In the genomic region with DNA sequence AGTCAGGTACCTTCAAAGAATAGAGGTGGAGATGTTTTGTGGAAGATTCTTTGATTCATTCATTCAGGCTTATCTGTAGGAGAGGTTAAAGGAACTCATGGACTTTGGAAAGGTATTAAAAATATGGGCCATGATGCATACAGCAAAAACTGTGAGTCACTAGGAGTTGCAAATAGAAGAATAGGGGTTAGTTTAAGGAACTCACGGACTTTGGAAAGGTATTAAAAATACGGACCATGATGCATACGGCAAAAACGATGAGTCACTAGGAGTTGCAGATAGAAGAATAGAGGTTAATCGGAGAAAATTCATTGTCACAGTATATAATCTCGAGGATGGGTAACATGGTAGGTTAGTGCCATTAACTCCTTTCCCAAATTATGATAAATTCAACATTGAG, we compare ENCODE assay signal across 23 cellular contexts. TPM values are rescaled to one million over a fixed set of nuclear protein-coding genes. Genes with fewer than 3 reads are reported as not detected.
"Had no signal": no experiment of that assay in that cellular context is flagged by ENCODE, and none has a peak within 500 bp of the region (broad histone marks: within the 10 kb centered on the region; RNA-seq: fewer than 3 reads in every experiment).

No MANE protein-coding gene starts in this region.

- FAIRE-seq: endometrium, pancreas had no signal

- H3K27ac ChIP-seq: coronary artery, gastroesophageal sphincter, heart left ventricle, neutrophil, pancreas, spleen, thoracic aorta had no signal

- H3K4me3 Mint-ChIP-seq: activated CD4-positive, alpha-beta T cell treated with anti-CD3 and anti-CD28 coated beads, Interleukin-2, amount 10 ng/mL, durations not matched to agents 7 days and 5 days; activated naive CD4-positive, alpha-beta T cell treated with anti-CD3 and anti-CD28 coated beads for 36 hours; activated T-cell treated with anti-CD3 and anti-CD28 coated beads, Interleukin-2, amount 50 U/mL, for 4 hours; brain; central memory CD8-positive, alpha-beta T cell; immature natural killer cell; natural killer cell; stimulated activated naive B cell treated with anti-CD40 and anti-IgM and Interleukin-4, amounts not matched to agents 10 μg/mL and 1 μg/mL and 100 μg/mL, for 72 hours had no signal

- H3K36me3 ChIP-seq: gastroesophageal sphincter, heart left ventricle, neutrophil, pancreas, spleen, thoracic aorta had no signal

- H3K4me1 Mint-ChIP-seq: brain, immature natural killer cell had no signal

- H3K9me3 ChIP-seq: gastroesophageal sphincter, heart left ventricle, neutrophil, pancreas, spleen, thoracic aorta had no signal

- H3K4me1 ChIP-seq: gastroesophageal sphincter, heart left ventricle, pancreas, spleen had no signal

- H3K36me3 Mint-ChIP-seq: brain; immature natural killer cell; natural killer cell; stimulated activated naive B cell treated with anti-CD40 and anti-IgM and Interleukin-4, amounts not matched to agents 10 μg/mL and 1 μg/mL and 100 μg/mL, for 72 hours had no signal

- H3K27me3 Mint-ChIP-seq: activated CD4-positive, alpha-beta T cell treated with anti-CD3 and anti-CD28 coated beads, Interleukin-2, amount 10 ng/mL, durations not matched to agents 7 days and 5 days; brain had no signal

- H3K27me3 ChIP-seq: heart left ventricle had no signal

- ATAC-seq: activated CD4-positive, CD25-positive, alpha-beta regulatory T cell treated with anti-CD3 and anti-CD28 coated beads, Interleukin-2, amount 50 U/mL, for 24 hours; activated T-cell treated with anti-CD3 and anti-CD28 coated beads, Interleukin-2, amount 50 U/mL, for 4 hours; gastroesophageal sphincter; natural killer cell; pancreas; sciatic nerve; stimulated activated naive B cell treated with anti-CD40 and anti-IgM and Interleukin-4, amounts not matched to agents 10 μg/mL and 1 μg/mL and 100 μg/mL, for 72 hours had no signal

- H3K4me3 ChIP-seq: coronary artery, gastroesophageal sphincter, heart left ventricle, pancreas, spleen, thoracic aorta had no signal

- H3K9me3 Mint-ChIP-seq: activated naive CD4-positive, alpha-beta T cell treated with anti-CD3 and anti-CD28 coated beads for 36 hours; activated T-cell treated with anti-CD3 and anti-CD28 coated beads, Interleukin-2, amount 50 U/mL, for 4 hours; brain; central memory CD8-positive, alpha-beta T cell; immature natural killer cell; natural killer cell; stimulated activated naive B cell treated with anti-CD40 and anti-IgM and Interleukin-4, amounts not matched to agents 10 μg/mL and 1 μg/mL and 100 μg/mL, for 72 hours had no signal

- DNase-seq: activated CD4-positive, alpha-beta T cell treated with anti-CD3 and anti-CD28 coated beads, Interleukin-2, amount 10 ng/mL, durations not matched to agents 7 days and 5 days; activated CD8-positive, alpha-beta memory T cell treated with anti-CD3 and anti-CD28 coated beads, Interleukin-2, amount 50 U/mL, for 4 hours; activated naive CD4-positive, alpha-beta T cell treated with anti-CD3 and anti-CD28 coated beads for 36 hours; activated T-cell treated with anti-CD3 and anti-CD28 coated beads, Interleukin-2, amount 50 U/mL, for 4 hours; immature natural killer cell; kidney glomerular epithelial cell; mesendoderm; natural killer cell; pancreas; spleen; stimulated activated naive B cell treated with anti-CD40 and anti-IgM and Interleukin-4, amounts not matched to agents 10 μg/mL and 1 μg/mL and 100 μg/mL, for 72 hours had no signal

- H3K27ac Mint-ChIP-seq: activated CD4-positive, alpha-beta T cell treated with anti-CD3 and anti-CD28 coated beads, Interleukin-2, amount 10 ng/mL, durations not matched to agents 7 days and 5 days; activated naive CD4-positive, alpha-beta T cell treated with anti-CD3 and anti-CD28 coated beads for 36 hours; brain; immature natural killer cell; natural killer cell; stimulated activated naive B cell treated with anti-CD40 and anti-IgM and Interleukin-4, amounts not matched to agents 10 μg/mL and 1 μg/mL and 100 μg/mL, for 72 hours had no signal

RNA-seq across cellular contexts. Expression of gene SLC9A2, which starts 41.2 kb away (rescaled TPM):
- total RNA-seq: activated CD4-positive, alpha-beta T cell treated with anti-CD3 and anti-CD28 coated beads, Interleukin-2, amount 10 ng/mL, durations not matched to agents 7 days and 5 days; natural killer cell; pulmonary artery endothelial cell; sciatic nerve; T-helper 1 cell treated with Interleukin-12 subunit alpha and Interleukin-12 subunit beta and Interleukin-4 antibody, amounts not matched to agents 30 ng/mL and 1 ng/mL, for 36 hours had no signal
- polyA plus RNA-seq: immature natural killer cell had no signal
